ENCODE assay signal across 20 cellular contexts in genomic region chr21:32599146-32599925, GRCh38. TPM values are rescaled to one million over a fixed set of nuclear protein-coding genes. Genes with fewer than 3 reads are reported as not detected.
DNase-seq lines count a peak whose midpoint lies in the region; ATAC-seq and TF ChIP-seq lines count a peak whose summit lies in the region.
"Had no signal": no experiment of that assay in that cellular context is flagged by ENCODE, and none has a peak within 500 bp of the region (broad histone marks: within the 10 kb centered on the region; RNA-seq: fewer than 3 reads in every experiment).

No MANE protein-coding gene starts in this region.

- no peak overlapping the region for H3K14ac ChIP-seq in trophoblast cell (ENCODE audit: low read length)

- intact Hi-C loops in spleen (cut with DNase I; ENCODE audit: low total_unique reads) (no loop called here), stomach (cut with DNase I; ENCODE audit: low total_unique reads) (no loop called here)

- H4K12ac ChIP-seq in trophoblast cell (ENCODE audit: low read depth, low read length): no peak overlapping the region

- TF ChIP-seq EP300 in stomach (IDR thresholded peaks at IDR 0.05): no peak

- H3K4ac ChIP-seq in trophoblast cell (ENCODE audit: low read depth, low read length): no peak overlapping the region

- no peaks in the 10 kb centered on the region for H3K9me3 ChIP-seq in spleen
- H3K9me3 ChIP-seq in stomach: no peaks in the 10 kb centered on the region
- H3K9me3 ChIP-seq in trophoblast cell (ENCODE audit: insufficient read depth, low read depth, low read length): peaks cover 1% of the 10 kb centered on the region
- H3K9me3 ChIP-seq: ascending aorta, heart right ventricle, lower lobe of right lung, upper lobe of right lung had no signal

- H3K23ac ChIP-seq in trophoblast cell (ENCODE audit: low read length): no peak overlapping the region

- no peak overlapping the region for H4K91ac ChIP-seq in trophoblast cell (ENCODE audit: low read depth, low read length)

- H3K36me3 Mint-ChIP-seq in chondrocyte (ENCODE audit: low read depth): peaks cover 15% of the 10 kb centered on the region

- no peaks in the 10 kb centered on the region for H3K27me3 Mint-ChIP-seq in chondrocyte (ENCODE audit: low read depth)

- peaks cover 0 to 73% (median 37%) of the 10 kb centered on the region in 6 donors for H3K36me3 ChIP-seq in spleen
- H3K36me3 ChIP-seq in stomach: peaks cover 24 to 58% (median 55%) of the 10 kb centered on the region in 4 donors
- H3K36me3 ChIP-seq in trophoblast cell (ENCODE audit: control insufficient read depth in 1 of 2, insufficient read depth in 2 of 2, low read length in 2 of 2): peaks cover 24 to 31% of the 10 kb centered on the region in 2 experiments

- no peaks in the 10 kb centered on the region for H3K4me1 ChIP-seq in spleen
- H3K4me1 ChIP-seq in stomach: no peaks in the 10 kb centered on the region
- no peaks in the 10 kb centered on the region for H3K4me1 ChIP-seq in trophoblast cell (ENCODE audit: control insufficient read depth in 1 of 2, insufficient read depth in 2 of 2, low read length in 2 of 2)
- H3K4me1 ChIP-seq: ascending aorta, lower lobe of right lung, upper lobe of right lung had no signal

- no peak overlapping the region for H3K9ac ChIP-seq in trophoblast cell (ENCODE audit: low read length)

- H3K4me2 ChIP-seq in trophoblast cell (ENCODE audit: low read length): no peak overlapping the region

- ATAC-seq in HG03045 (IDR thresholded peaks at IDR 0.05; ENCODE audit: unreplicated experiment): no peak
- ATAC-seq: lower lobe of right lung, Right ventricle myocardium inferior, sciatic nerve, upper lobe of right lung had no signal

- no peak overlapping the region for H2BK120ac ChIP-seq in trophoblast cell (ENCODE audit: insufficient read depth, low read length, poor library complexity)

- no peak overlapping the region for H3K4me3 Mint-ChIP-seq in chondrocyte (ENCODE audit: unreplicated experiment)
- H3K4me3 Mint-ChIP-seq: immature natural killer cell had no signal

- no peak overlapping the region for H2BK5ac ChIP-seq in trophoblast cell (ENCODE audit: low read depth, low read length, poor library complexity)

- no peak overlapping the region for H3K18ac ChIP-seq in trophoblast cell (ENCODE audit: low read length)

- no peak overlapping the region for H4K8ac ChIP-seq in trophoblast cell (ENCODE audit: low read depth, low read length)

- H2AK5ac ChIP-seq in trophoblast cell (ENCODE audit: low read length): no peak overlapping the region

- H3K4me1 Mint-ChIP-seq in chondrocyte (ENCODE audit: low read depth): peaks cover 3% of the 10 kb centered on the region
- H3K4me1 Mint-ChIP-seq: immature natural killer cell had no signal

- H3K27me3 ChIP-seq in spleen (replicated peaks in 1 of 7) (no peaks in the 10 kb centered on the region), stomach (no peaks in the 10 kb centered on the region), trophoblast cell (ENCODE audit: insufficient read depth, low read length) (no peaks in the 10 kb centered on the region)
- H3K27me3 ChIP-seq: ascending aorta, heart right ventricle, upper lobe of right lung had no signal

- peak; percentile 43 for DNase-seq in LoVo (ENCODE audit: low spot score)
- peak; percentile 61 to 87 for DNase-seq in NCI-H524 (lab: John Stamatoyannopoulos, UW)
- DNase-seq in chondrocyte (ENCODE audit: low spot score): peak; percentile 50
- peak; percentile 67 for DNase-seq in spleen
- DNase-seq in stomach: no peak
- no peak for DNase-seq in trophoblast cell
- DNase-seq: AML-193, Calu3, heart right ventricle, immature natural killer cell, Karpas-422, lower lobe of right lung, NCI-H1092 treated with DMSO at 0.1 percent for 48 hours, NCI-H446, upper lobe of right lung had no signal

- WGBS in spleen, 5 donors: 69 to 86% (median 79%) methylated on average over 11 of the region's 11 CpGs
- WGBS in stomach, 5 donors: 87 to 91% (median 90%) methylated on average over 11 of the region's 11 CpGs
- no CpG with 5 or more reads among the region's 11 CpGs for WGBS in trophoblast cell (ENCODE audit: extremely low coverage, insufficient coverage, insufficient read length)

- H2AFZ ChIP-seq in trophoblast cell (ENCODE audit: insufficient read depth, low read length, poor library complexity): no peak overlapping the region

- no peaks in the 10 kb centered on the region for H3K9me3 Mint-ChIP-seq in chondrocyte (ENCODE audit: low read depth)
- H3K9me3 Mint-ChIP-seq: immature natural killer cell had no signal

- no peak overlapping the region for H3K27ac Mint-ChIP-seq in chondrocyte (ENCODE audit: unreplicated experiment)

- H3K4me3 ChIP-seq in spleen (no peak overlapping the region), stomach (no peak overlapping the region), trophoblast cell (ENCODE audit: low read depth, low read length) (no peak overlapping the region)
- H3K4me3 ChIP-seq: ascending aorta, heart right ventricle, lower lobe of right lung, upper lobe of right lung had no signal

- H3K79me2 ChIP-seq in trophoblast cell (ENCODE audit: control insufficient read depth, insufficient read depth, low read length, poor library complexity): no peaks in the 10 kb centered on the region

- TF ChIP-seq POLR2A in spleen (IDR thresholded peaks at IDR 0.05) (no peak), stomach (IDR thresholded peaks at IDR 0.05) (no peak)

- no peaks in the 10 kb centered on the region for H3K79me1 ChIP-seq in trophoblast cell (ENCODE audit: low read length)

- H3K27ac ChIP-seq in spleen: no peak overlapping the region
- H3K27ac ChIP-seq in stomach: no peak overlapping the region
- H3K27ac ChIP-seq in trophoblast cell (ENCODE audit: low read depth, low read length): no peak overlapping the region
- H3K27ac ChIP-seq: ascending aorta, heart right ventricle, lower lobe of right lung, upper lobe of right lung had no signal

- TF ChIP-seq CTCF in chondrocyte (IDR thresholded peaks at IDR 0.05) (no peak), spleen (IDR thresholded peaks at IDR 0.05 in 8 of 11, conservative IDR thresholded peaks at IDR 0.05 in 3 of 11) (no peak), stomach (IDR thresholded peaks at IDR 0.05) (no peak)

- no peak overlapping the region for H2BK12ac ChIP-seq in trophoblast cell (ENCODE audit: low read length)

RNA-seq across cellular contexts. Expression of gene CFAP298, which starts 12.8 kb away (rescaled TPM):
- total RNA-seq in chondrocyte (23.4 to 28.0 TPM (median 25.3 TPM) in 3 replicates), spleen (10 to 100 TPM; 22.4 to 30.4 (median 27.0) TPM), stomach (10 to 100 TPM in 3 of 5 donors, 1 to 10 TPM in 1, under 1 TPM in 1; 0.87 to 61.8 (median 16.7) TPM)
- polyA plus RNA-seq in spleen (10 to 100 TPM; 28.7 to 34.6 (median 32.3) TPM), stomach (10 to 100 TPM; 39.8 to 41.1 (median 40.0) TPM)
- polyA plus RNA-seq in trophoblast cell (2013): 51.7 and 52.4 TPM in 2 replicates

RNA-seq across cellular contexts. Expression of gene TCP10L, which starts 14.0 kb away (rescaled TPM):
- total RNA-seq in chondrocyte: 0.31 to 0.70 TPM (median 0.40 TPM) in 3 replicates
- 1 to 10 TPM in 2 of 7 donors, under 1 TPM in 3, not detected in 2; 0.42 to 1.6 (median 0.70) TPM for total RNA-seq in spleen
- polyA plus RNA-seq in spleen: 1 to 10 TPM in 1 of 3 donors, under 1 TPM in 2; 0.49 to 1.1 (median 0.58) TPM
- under 1 TPM in 1 of 5 donors, not detected in 4; 0.73 TPM for total RNA-seq in stomach
- 1 to 10 TPM in 1 of 3 donors, not detected in 2; 1.3 TPM for polyA plus RNA-seq in stomach
- 1.0 and 1.3 TPM in 2 replicates for polyA plus RNA-seq in trophoblast cell (2013)
- total RNA-seq: Calu3, HT-29 had no signal

Comparison
In these comparisons a context has a peak if more than half of its experiments do, and no peak if none do; other contexts are left out.
1. DNase-seq: peak in LoVo (single experiment), NCI-H524 (2 of 2), chondrocyte (single experiment) and spleen (single experiment); none in stomach (single experiment) and trophoblast cell (0 of 2).